ENCODE assay signal across 1 cellular context in the genomic region with DNA sequence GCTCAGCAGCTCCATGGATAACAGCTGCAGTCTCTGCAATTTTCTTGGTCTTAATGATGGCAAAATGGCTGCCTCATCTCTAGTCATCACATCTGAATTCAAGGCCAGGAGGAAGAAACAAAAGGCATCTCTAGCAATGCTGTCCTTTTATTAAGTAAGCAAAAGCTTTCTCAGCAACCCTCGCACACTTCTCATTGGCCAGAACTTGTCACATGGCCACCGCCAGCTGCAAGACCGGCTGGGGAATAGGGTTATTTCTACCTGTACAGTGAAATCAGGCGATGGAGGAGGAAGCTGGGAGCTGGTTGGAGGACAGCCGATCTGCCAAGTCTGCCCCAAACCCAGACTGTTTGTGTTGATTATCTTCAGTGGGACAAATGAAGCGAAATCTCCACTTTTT.
TF ChIP-seq lines count a peak whose summit lies in the region.

No MANE protein-coding gene starts in this region.

TF ChIP-seq in WTC11, 78 proteins besides CTCF, POLR2A, EP300 and RAD21 (continued from another document):
- TF ChIP-seq, protein P1, sequence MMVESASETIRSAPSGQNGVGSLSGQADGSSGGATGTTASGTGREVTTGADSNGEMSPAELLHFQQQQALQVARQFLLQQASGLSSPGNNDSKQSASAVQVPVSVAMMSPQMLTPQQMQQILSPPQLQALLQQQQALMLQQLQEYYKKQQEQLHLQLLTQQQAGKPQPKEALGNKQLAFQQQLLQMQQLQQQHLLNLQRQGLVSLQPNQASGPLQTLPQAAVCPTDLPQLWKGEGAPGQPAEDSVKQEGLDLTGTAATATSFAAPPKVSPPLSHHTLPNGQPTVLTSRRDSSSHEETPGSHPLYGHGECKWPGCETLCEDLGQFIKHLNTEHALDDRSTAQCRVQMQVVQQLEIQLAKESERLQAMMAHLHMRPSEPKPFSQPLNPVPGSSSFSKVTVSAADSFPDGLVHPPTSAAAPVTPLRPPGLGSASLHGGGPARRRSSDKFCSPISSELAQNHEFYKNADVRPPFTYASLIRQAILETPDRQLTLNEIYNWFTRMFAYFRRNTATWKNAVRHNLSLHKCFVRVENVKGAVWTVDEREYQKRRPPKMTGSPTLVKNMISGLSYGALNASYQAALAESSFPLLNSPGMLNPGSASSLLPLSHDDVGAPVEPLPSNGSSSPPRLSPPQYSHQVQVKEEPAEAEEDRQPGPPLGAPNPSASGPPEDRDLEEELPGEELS (CRISPR knock-in tag; IDR thresholded peaks at IDR 0.05): no peak
